4 cellular contexts compared by ENCODE assay signal in the genomic region with DNA sequence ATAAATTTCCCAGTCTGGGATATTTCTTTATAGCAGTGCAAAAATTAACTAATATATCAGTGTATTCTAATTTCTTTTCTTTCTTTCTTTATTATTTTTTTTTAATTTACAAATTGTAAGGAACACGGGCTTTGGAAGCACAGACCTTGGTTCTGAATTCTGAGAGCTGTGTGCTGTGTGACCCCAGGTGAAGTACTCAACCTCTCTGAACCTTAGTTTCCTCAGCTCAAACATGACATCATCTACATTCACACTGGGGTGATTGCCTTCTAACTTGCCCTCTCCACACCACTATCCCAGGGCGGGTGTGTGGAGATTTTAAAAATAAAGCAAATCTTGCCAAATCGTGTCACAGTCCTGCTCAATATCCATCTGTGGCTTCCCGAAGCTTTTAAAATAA.
TF ChIP-seq lines count a peak whose summit lies in the region.

No MANE protein-coding gene starts in this region.

TF ChIP-seq in HepG2, 621 proteins besides CTCF, POLR2A, EP300 and RAD21:
- TF ChIP-seq HMG20B (CRISPR knock-in tag; conservative IDR thresholded peaks at IDR 0.05) (no peak), ZNF768 (CRISPR knock-in tag; IDR thresholded peaks at IDR 0.05) (peak; percentile 62; the same call in 1 of the 2 replicates)
TF ChIP-seq in HepG2: peak in this region for 1.

TF ChIP-seq in HEK293, 187 proteins besides CTCF, POLR2A, EP300 and RAD21:
- TF ChIP-seq ZNF521 (tag by site-specific recombination; IDR thresholded peaks at IDR 0.05), result no peak
- TF ChIP-seq ZNF768 (tag by site-specific recombination; IDR thresholded peaks at IDR 0.05), result peak; percentile 58; the same call in 1 of the 2 replicates
- TF ChIP-seq ZNF843 (tag by site-specific recombination; IDR thresholded peaks at IDR 0.05), result no peak

TF ChIP-seq in K562, 482 proteins besides CTCF, POLR2A, EP300 and RAD21:
- TF ChIP-seq HSF4 (CRISPR knock-in tag; IDR thresholded peaks at IDR 0.05; ENCODE audit: borderline replicate concordance), result no peak
- TF ChIP-seq RBM34 (IDR thresholded peaks at IDR 0.05; ENCODE audit: borderline replicate concordance, insufficient read depth, low read length), result no peak
- TF ChIP-seq RFX1 (IDR thresholded peaks at IDR 0.05), result no peak
- TF ChIP-seq TBL1XR1 (IDR thresholded peaks at IDR 0.05; ENCODE audit: low read length in 2 of 2), result no peak
- TF ChIP-seq ZFP36 (IDR thresholded peaks at IDR 0.05; ENCODE audit: low read depth, low read length, partially characterized antibody), result peak; percentile 70
- TF ChIP-seq RBM25 (IDR thresholded peaks at IDR 0.05; ENCODE audit: low read depth, low read length, severe bottlenecking), result peak; percentile 83
- no peak for TF ChIP-seq FOSL1 (tag; conservative IDR thresholded peaks at IDR 0.05)
- peak; percentile 38; the same call in 1 of the 2 replicates for TF ChIP-seq BCOR (IDR thresholded peaks at IDR 0.05)
- no peak for TF ChIP-seq ZNF316 (IDR thresholded peaks at IDR 0.05)

TF ChIP-seq in H1, 55 proteins besides CTCF, POLR2A, EP300 and RAD21:
- TF ChIP-seq KDM1A (IDR thresholded peaks at IDR 0.05; ENCODE audit: borderline replicate concordance, low read length) (0 out of 2 replicates have a peak, but pooled peaks have one; percentile 36), JUN (IDR thresholded peaks at IDR 0.05; ENCODE audit: low read depth, low read length) (no peak)
